15 cellular contexts compared by ENCODE assay signal in genomic region chr17:66661857-66662256, GRCh38.
DNase-seq lines count a peak whose midpoint lies in the region; ATAC-seq, FAIRE-seq and TF ChIP-seq lines count a peak whose summit lies in the region.
"Had no signal": no experiment of that assay in that cellular context is flagged by ENCODE, and none has a peak within 500 bp of the region (broad histone marks: within the 10 kb centered on the region; RNA-seq: fewer than 3 reads in every experiment).

No MANE protein-coding gene starts in this region.

- ATAC-seq in A549 (no peak), HG02642 (IDR thresholded peaks at IDR 0.05; ENCODE audit: poor library complexity, unreplicated experiment) (no peak)

- peaks cover 18% of the 10 kb centered on the region for H3K4me1 ChIP-seq in A549
- no peaks in the 10 kb centered on the region for H3K4me1 ChIP-seq in kidney (ENCODE audit: control insufficient read depth in 1 of 2, insufficient read depth in 1 of 2, low read depth in 1 of 2, low read length in 2 of 2)
- H3K4me1 ChIP-seq: SJSA1 had no signal

- no peak for TF ChIP-seq POLR2A in A549 (IDR thresholded peaks at IDR 0.05; ENCODE audit: low read length)

- no peak for TF ChIP-seq RAD21 in A549 (conservative IDR thresholded peaks at IDR 0.05 in 1 of 2, IDR thresholded peaks at IDR 0.05 in 1 of 2)

- H3K36me3 ChIP-seq in kidney (ENCODE audit: control insufficient read depth in 1 of 2, insufficient read depth in 2 of 2, low read length in 2 of 2) = no peaks in the 10 kb centered on the region

- no peak overlapping the region for H3K4me3 ChIP-seq in A549
- no peak overlapping the region for H3K4me3 ChIP-seq in kidney (ENCODE audit: low read length in 2 of 2)
- H3K4me3 ChIP-seq: SJSA1 had no signal

- DNase-seq in A549 (ENCODE audit: low read depth in 1 of 2, low spot score in 1 of 2) = no peak
- DNase-seq in COR-L47 (lab: John Stamatoyannopoulos, UW) = peak; percentile 89
- peak; percentile 37 for DNase-seq in M059J (ENCODE audit: low read depth)
- peak; percentile 12 to 23 for DNase-seq in T47D (ENCODE audit: low read depth in 1 of 2, low spot score in 1 of 2)
- no peak for DNase-seq in effector CD8-positive, alpha-beta T cell (lab: John Stamatoyannopoulos, UW)
- DNase-seq in kidney = no peak
- no peak for DNase-seq in SW 1271 (lab: John Stamatoyannopoulos, UW)
- DNase-seq: AML-193; CD4-positive, alpha-beta memory T cell; NCI-H526 had no signal

- intact Hi-C loops in kidney (cut with DNase I) = no loop called here

- POLR2A ChIA-PET in A549 (lab: Yijun Ruan, JAX) = no interaction called here

- H3K27ac ChIP-seq in A549 = peak overlapping the region; percentile 19 to 29; a peak in 4 of 6 replicates
- H3K27ac ChIP-seq in kidney (ENCODE audit: low read depth in 2 of 2, low read length in 2 of 2) = no peak overlapping the region
- H3K27ac ChIP-seq: HL-60, SJSA1 had no signal

- TF ChIP-seq EP300 in A549 (IDR thresholded peaks at IDR 0.05) = no peak

- in situ Hi-C loops in T47D (cut with HindIII; ENCODE audit: low pct_unique_long_range_greater_than_20kb, low sequenced_read_pairs) = no loop called here

- no peak overlapping the region for H3K9ac ChIP-seq in kidney (ENCODE audit: low read length in 2 of 2)

- H3K9me3 ChIP-seq in A549 = no peaks in the 10 kb centered on the region
- H3K9me3 ChIP-seq in kidney (ENCODE audit: control insufficient read depth in 1 of 2, low read length in 2 of 2) = no peaks in the 10 kb centered on the region
- H3K9me3 ChIP-seq: SJSA1 had no signal

- CTCF ChIA-PET in A549 (lab: Yijun Ruan, JAX) = interaction anchor here (0.6 to 1.9 kb wide), 7 partner anchors 8 to 462 kb away, joined by 3 to 6 read pairs (median 4); no protein-coding TSS in a partner anchor

- FAIRE-seq in A549 (lab: Jason Lieb, UNC) (no peak), kidney (lab: Jason Lieb, UNC) (no peak)
- FAIRE-seq: D721Med, H1 had no signal

- WGBS in A549 (ENCODE audit: missing lambda C conversion rate) = 88% methylated on average over 7 of the region's 7 CpGs

- TF ChIP-seq CTCF in A549 (IDR thresholded peaks at IDR 0.05) (no peak), kidney (IDR thresholded peaks at IDR 0.05; ENCODE audit: borderline replicate concordance, extremely low read depth, insufficient read depth) (no peak)

- peak overlapping the region; percentile 18 for H3K4me2 ChIP-seq in A549

TF ChIP-seq in A549, 52 proteins besides CTCF, POLR2A, EP300 and RAD21:
- TF ChIP-seq HOXA7 (CRISPR knock-in tag; IDR thresholded peaks at IDR 0.05) (no peak), RARB (CRISPR knock-in tag; IDR thresholded peaks at IDR 0.05) (no peak), CHD4 (IDR thresholded peaks at IDR 0.05; ENCODE audit: borderline replicate concordance) (no peak), NR3C1 (IDR thresholded peaks at IDR 0.05) (no peak), GATA3 (IDR thresholded peaks at IDR 0.05; ENCODE audit: borderline replicate concordance) (no peak), JUN (IDR thresholded peaks at IDR 0.05) (no peak), SMC3 (IDR thresholded peaks at IDR 0.05) (no peak), TP53 (CRISPR knock-in tag; IDR thresholded peaks at IDR 0.05) (no peak), ESRRA (IDR thresholded peaks at IDR 0.05; ENCODE audit: borderline replicate concordance, low read length) (no peak)

Comparison
In these comparisons a context has a peak if more than half of its experiments do, and no peak if none do; other contexts are left out.
1. DNase-seq: peak in COR-L47 (single experiment), M059J (single experiment) and T47D (2 of 2); none in A549 (0 of 2), effector CD8-positive, alpha-beta T cell (single experiment), kidney (single experiment) and SW 1271 (0 of 2).
2. H3K27ac ChIP-seq: peak in A549 (2 of 2); none in kidney (0 of 2).